1 cellular context compared by ENCODE assay signal in the genomic region with DNA sequence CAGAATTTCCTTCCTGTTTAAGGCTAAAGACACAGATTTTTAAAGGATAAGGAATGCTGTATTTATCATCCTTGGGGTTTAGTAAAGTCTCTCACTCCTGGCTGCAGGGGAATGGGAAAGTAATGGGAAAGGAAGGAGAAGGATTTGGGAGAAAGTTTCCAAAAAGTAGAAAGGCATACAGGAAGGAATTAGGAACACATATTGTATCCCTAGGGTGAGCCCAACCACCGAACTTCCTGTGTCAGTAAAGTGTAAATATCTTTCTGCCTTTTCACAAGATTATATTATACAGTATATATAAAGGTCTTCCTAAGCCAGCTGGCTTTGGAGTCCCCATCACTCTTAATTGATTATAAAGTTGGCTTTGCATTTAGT.
TF ChIP-seq lines count a peak whose summit lies in the region.

No MANE protein-coding gene starts in this region.

TF ChIP-seq in WTC11, 78 proteins besides CTCF, POLR2A, EP300 and RAD21 (continued from another document):
- TF ChIP-seq, protein P1, sequence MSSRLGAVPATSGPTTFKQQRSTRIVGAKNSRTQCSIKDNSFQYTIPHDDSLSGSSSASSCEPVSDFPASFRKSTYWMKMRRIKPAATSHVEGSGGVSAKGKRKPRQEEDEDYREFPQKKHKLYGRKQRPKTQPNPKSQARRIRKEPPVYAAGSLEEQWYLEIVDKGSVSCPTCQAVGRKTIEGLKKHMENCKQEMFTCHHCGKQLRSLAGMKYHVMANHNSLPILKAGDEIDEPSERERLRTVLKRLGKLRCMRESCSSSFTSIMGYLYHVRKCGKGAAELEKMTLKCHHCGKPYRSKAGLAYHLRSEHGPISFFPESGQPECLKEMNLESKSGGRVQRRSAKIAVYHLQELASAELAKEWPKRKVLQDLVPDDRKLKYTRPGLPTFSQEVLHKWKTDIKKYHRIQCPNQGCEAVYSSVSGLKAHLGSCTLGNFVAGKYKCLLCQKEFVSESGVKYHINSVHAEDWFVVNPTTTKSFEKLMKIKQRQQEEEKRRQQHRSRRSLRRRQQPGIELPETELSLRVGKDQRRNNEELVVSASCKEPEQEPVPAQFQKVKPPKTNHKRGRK (CRISPR knock-in tag; IDR thresholded peaks at IDR 0.05; ENCODE audit: borderline replicate concordance), result no peak
- TF ChIP-seq, protein P2, sequence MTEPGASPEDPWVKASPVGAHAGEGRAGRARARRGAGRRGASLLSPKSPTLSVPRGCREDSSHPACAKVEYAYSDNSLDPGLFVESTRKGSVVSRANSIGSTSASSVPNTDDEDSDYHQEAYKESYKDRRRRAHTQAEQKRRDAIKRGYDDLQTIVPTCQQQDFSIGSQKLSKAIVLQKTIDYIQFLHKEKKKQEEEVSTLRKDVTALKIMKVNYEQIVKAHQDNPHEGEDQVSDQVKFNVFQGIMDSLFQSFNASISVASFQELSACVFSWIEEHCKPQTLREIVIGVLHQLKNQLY (CRISPR knock-in tag; IDR thresholded peaks at IDR 0.05), result no peak
- TF ChIP-seq GTF2I (CRISPR knock-in tag; conservative IDR thresholded peaks at IDR 0.05), result no peak
